ENCODE assay signal across 9 cellular contexts in the genomic region with DNA sequence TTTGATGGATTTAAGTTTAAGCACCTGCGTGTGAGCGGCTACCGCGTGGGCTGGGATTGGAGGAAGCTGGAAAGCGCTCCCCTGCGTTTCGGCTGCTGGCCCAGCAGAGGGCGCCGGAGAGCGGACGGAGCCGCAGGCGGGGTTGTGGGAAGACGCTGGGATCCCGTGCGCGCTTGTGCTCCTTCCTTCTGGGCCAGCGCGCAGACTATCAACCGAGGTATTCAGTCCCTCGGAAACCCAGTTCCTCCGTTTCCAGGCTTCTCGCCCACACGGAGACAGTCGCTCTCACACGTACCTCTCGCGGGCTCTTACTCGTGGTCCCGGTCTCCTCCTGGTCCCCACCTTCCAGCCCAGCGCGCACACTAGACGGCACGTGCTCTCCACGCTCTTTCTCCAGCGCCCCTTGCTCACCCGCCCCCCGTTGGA. TPM values are rescaled to one million over a fixed set of nuclear protein-coding genes. Genes with fewer than 3 reads are reported as not detected.
DNase-seq lines count a peak whose midpoint lies in the region; ATAC-seq, FAIRE-seq and TF ChIP-seq lines count a peak whose summit lies in the region.
"Had no signal": no experiment of that assay in that cellular context is flagged by ENCODE, and none has a peak within 500 bp of the region (broad histone marks: within the 10 kb centered on the region; RNA-seq: fewer than 3 reads in every experiment).

No MANE protein-coding gene starts in this region.

- H3K23ac ChIP-seq in IMR-90 (ENCODE audit: low read depth, low read length) (no peak overlapping the region), trophoblast cell (ENCODE audit: low read length) (no peak overlapping the region)

- CTCF ChIA-PET in IMR-90 (lab: Yijun Ruan, JAX): no interaction called here

- H4K91ac ChIP-seq in IMR-90 (ENCODE audit: insufficient read depth, low read depth, low read length) (no peak overlapping the region), trophoblast cell (ENCODE audit: low read depth, low read length) (no peak overlapping the region)

- H3K4me2 ChIP-seq in IMR-90 (ENCODE audit: low read depth, low read length) (no peak overlapping the region), trophoblast cell (ENCODE audit: low read length) (no peak overlapping the region)

- WGBS in IMR-90 (ENCODE audit: extremely low coverage in 2 of 2, insufficient read length in 1 of 2), 2 experiments: 50% methylated on average over 31 of the region's 38 CpGs; no CpG with 5 or more reads in 1 of the 2 experiments
- WGBS in trophoblast cell (ENCODE audit: extremely low coverage, insufficient coverage, insufficient read length): no CpG with 5 or more reads among the region's 38 CpGs

- in situ Hi-C loops in IMR-90 (cut with MboI; ENCODE audit: low sequenced_read_pairs) (no loop called here), ACHN (cut with HindIII; ENCODE audit: low pct_ligation_motif_present, low pct_unique_long_range_greater_than_20kb, low sequenced_read_pairs) (no loop called here)

- peak; percentile 60 for ATAC-seq in IMR-90 (ENCODE audit: low read depth)

- H3K79me2 ChIP-seq in trophoblast cell (ENCODE audit: control insufficient read depth, insufficient read depth, low read length, poor library complexity): no peaks in the 10 kb centered on the region

- H3K27me3 ChIP-seq in IMR-90 (ENCODE audit: control insufficient read depth, insufficient read depth, low read length) (no peaks in the 10 kb centered on the region), trophoblast cell (ENCODE audit: insufficient read depth, low read length) (no peaks in the 10 kb centered on the region)

- H4K20me1 ChIP-seq in IMR-90 (ENCODE audit: insufficient read depth, low read length): no peaks in the 10 kb centered on the region; the same call in 1 of the 2 replicates

- H2AK5ac ChIP-seq in IMR-90 (ENCODE audit: low read depth, low read length) (no peak overlapping the region), trophoblast cell (ENCODE audit: low read length) (no peak overlapping the region)

- H4K5ac ChIP-seq in IMR-90 (ENCODE audit: low read depth, low read length): no peak overlapping the region

- peaks cover 5% of the 10 kb centered on the region for H3K9me3 ChIP-seq in IMR-90 (ENCODE audit: control insufficient read depth, insufficient read depth, low read length)
- peaks cover 8% of the 10 kb centered on the region for H3K9me3 ChIP-seq in trophoblast cell (ENCODE audit: insufficient read depth, low read depth, low read length)

- H4K8ac ChIP-seq in IMR-90 (ENCODE audit: low read depth in 2 of 2, low read length in 2 of 2): no peak overlapping the region
- H4K8ac ChIP-seq in trophoblast cell (ENCODE audit: low read depth, low read length): no peak overlapping the region

- H2BK120ac ChIP-seq in IMR-90 (ENCODE audit: low read depth, low read length): no peak overlapping the region
- no peak overlapping the region for H2BK120ac ChIP-seq in trophoblast cell (ENCODE audit: insufficient read depth, low read length, poor library complexity)

- H3K4me1 ChIP-seq in IMR-90 (ENCODE audit: control insufficient read depth, insufficient read depth, low read length) (no peaks in the 10 kb centered on the region), trophoblast cell (ENCODE audit: control insufficient read depth in 1 of 2, insufficient read depth in 2 of 2, low read length in 2 of 2) (no peaks in the 10 kb centered on the region)

- peak; percentile 46 for TF ChIP-seq CTCF in IMR-90 (conservative IDR thresholded peaks at IDR 0.05; ENCODE audit: low read depth, low read length)
- peak; percentile 64 for TF ChIP-seq CTCF in fibroblast of the aortic adventitia (IDR thresholded peaks at IDR 0.05; ENCODE audit: insufficient read depth, low read length)

- no peak overlapping the region for H2AFZ ChIP-seq in IMR-90 (replicated peaks; ENCODE audit: low read length, poor library complexity)
- no peak overlapping the region for H2AFZ ChIP-seq in trophoblast cell (ENCODE audit: insufficient read depth, low read length, poor library complexity)

- H3K27ac ChIP-seq in IMR-90 (ENCODE audit: insufficient read depth, low read length): no peak overlapping the region
- H3K27ac ChIP-seq in trophoblast cell (ENCODE audit: low read depth, low read length): no peak overlapping the region

- no peak overlapping the region for H4K12ac ChIP-seq in trophoblast cell (ENCODE audit: low read depth, low read length)

- DNase-seq in IMR-90 (no peak), fibroblast of the aortic adventitia (ENCODE audit: low read depth) (peak; percentile 8), trophoblast cell (peak; percentile 38 to 71), NCI-H226 (no peak), HTR-8/SVneo (ENCODE audit: insufficient read length, low spot score) (no peak), ACHN (no peak)
- peak; percentile 88 for DNase-seq in activated CD8-positive, alpha-beta memory T cell treated with anti-CD3 and anti-CD28 coated beads, Interleukin-2, amount 50 U/mL, for 48 hours

- BruUV-seq in IMR-90 (replicated peaks; lab: Mats Ljungman, UMichigan): no TSS peak

- H3K4ac ChIP-seq in IMR-90 (ENCODE audit: low read depth, low read length): no peak overlapping the region
- H3K4ac ChIP-seq in trophoblast cell (ENCODE audit: low read depth, low read length): no peak overlapping the region

- H2BK12ac ChIP-seq in trophoblast cell (ENCODE audit: low read length): no peak overlapping the region

- no peak for FAIRE-seq in HTR-8/SVneo (lab: Jason Lieb, UNC)
- FAIRE-seq: TTC549 had no signal

- no peak overlapping the region for H3K18ac ChIP-seq in IMR-90 (ENCODE audit: low read depth, low read length)
- H3K18ac ChIP-seq in trophoblast cell (ENCODE audit: low read length): no peak overlapping the region

- no peak for TF ChIP-seq RAD21 in IMR-90 (IDR thresholded peaks at IDR 0.05; ENCODE audit: low read length)

- POLR2A ChIA-PET in IMR-90 (lab: Charles Lee; ENCODE audit: unreplicated experiment): no interaction called here

- H3K4me3 ChIP-seq in IMR-90 (ENCODE audit: insufficient read depth, low read depth, low read length): no peak overlapping the region
- no peak overlapping the region for H3K4me3 ChIP-seq in fibroblast of the aortic adventitia (ENCODE audit: low read depth, low read length)
- H3K4me3 ChIP-seq in trophoblast cell (ENCODE audit: low read depth, low read length): no peak overlapping the region

- no peak overlapping the region for H2BK20ac ChIP-seq in IMR-90 (ENCODE audit: low read depth, low read length)

- intact Hi-C loops in IMR-90 (cut with micrococcal nuclease): no loop called here

- no peak overlapping the region for H3K14ac ChIP-seq in IMR-90 (replicated peaks; ENCODE audit: low read depth, low read length)
- H3K14ac ChIP-seq in trophoblast cell (ENCODE audit: low read length): no peak overlapping the region

- no peak overlapping the region for H2BK5ac ChIP-seq in IMR-90 (ENCODE audit: low read depth, low read length, poor library complexity, severe bottlenecking)
- H2BK5ac ChIP-seq in trophoblast cell (ENCODE audit: low read depth, low read length, poor library complexity): no peak overlapping the region

- H3K79me1 ChIP-seq in IMR-90 (ENCODE audit: low read depth in 1 of 2, low read length in 2 of 2) (no peaks in the 10 kb centered on the region), trophoblast cell (ENCODE audit: low read length) (no peaks in the 10 kb centered on the region)

- TF ChIP-seq POLR2A in IMR-90 (IDR thresholded peaks at IDR 0.05; ENCODE audit: low read depth, low read length): no peak

- H3K9me1 ChIP-seq in IMR-90 (ENCODE audit: insufficient read depth, low read length): no peaks in the 10 kb centered on the region

- no peak overlapping the region for H2AK9ac ChIP-seq in IMR-90 (replicated peaks; ENCODE audit: low read depth, low read length, poor library complexity)

- dilution Hi-C loops in IMR-90 (cut with HindIII; ENCODE audit: low sequenced_read_pairs, unreplicated experiment): no loop called here

- no peak overlapping the region for H3K56ac ChIP-seq in IMR-90 (ENCODE audit: extremely low read depth, insufficient read depth, low read length)

- peaks cover 15% of the 10 kb centered on the region for H3K36me3 ChIP-seq in IMR-90 (ENCODE audit: control insufficient read depth, insufficient read depth, low read length)
- H3K36me3 ChIP-seq in trophoblast cell (ENCODE audit: control insufficient read depth in 1 of 2, insufficient read depth in 2 of 2, low read length in 2 of 2): peaks cover 21 to 26% of the 10 kb centered on the region in 2 experiments

- H2BK15ac ChIP-seq in IMR-90 (ENCODE audit: low read depth, low read length): no peak overlapping the region

- H3K9ac ChIP-seq in IMR-90 (ENCODE audit: low read depth, low read length) (no peak overlapping the region), trophoblast cell (ENCODE audit: low read length) (no peak overlapping the region)

RNA-seq across cellular contexts. Expression of gene EPN1, which starts 28.8 kb away (rescaled TPM):
- 19.0 and 21.9 TPM in 2 replicates for total RNA-seq in IMR-90 (2012; rRNA removed)
- 122 and 127 TPM in 2 replicates for polyA plus RNA-seq in IMR-90 (2012; rRNA removed)
- polyA plus RNA-seq in IMR-90 (2012; cell fraction: cytosol; rRNA removed): 199 and 238 TPM in 2 replicates
- polyA plus RNA-seq in IMR-90 (2012; cell fraction: nucleus; rRNA removed; ENCODE audit: low replicate concordance): 71.6 and 158 TPM in 2 replicates
- 60.6 and 73.8 TPM in 2 replicates for total RNA-seq in fibroblast of the aortic adventitia (ENCODE audit: low replicate concordance)
- 99.8 and 104 TPM in 2 replicates for polyA plus RNA-seq in trophoblast cell (2013)

RNA-seq across cellular contexts. Expression of gene NLRP9, which starts 34.4 kb away (rescaled TPM):
- total RNA-seq in IMR-90 (2012; rRNA removed) (not detected in 2 replicates), fibroblast of the aortic adventitia (ENCODE audit: low replicate concordance) (not detected in 2 replicates)
- polyA plus RNA-seq in IMR-90 (2012; rRNA removed): not detected in 2 replicates
- not detected in 2 replicates for polyA plus RNA-seq in IMR-90 (2012; cell fraction: cytosol; rRNA removed)
- polyA plus RNA-seq in IMR-90 (2012; cell fraction: nucleus; rRNA removed; ENCODE audit: low replicate concordance): 0.02 TPM in 1 of 2 replicates, not detected in the other
- polyA plus RNA-seq in trophoblast cell (2013): not detected in 2 replicates
- total RNA-seq: skeletal muscle tissue had no signal

RNA-seq across cellular contexts. Expression of gene U2AF2, which starts 49.0 kb away (rescaled TPM):
- total RNA-seq in IMR-90 (2012; rRNA removed) (96.1 and 120 TPM in 2 replicates), fibroblast of the aortic adventitia (ENCODE audit: low replicate concordance) (69.5 and 71.4 TPM in 2 replicates)
- 260 and 303 TPM in 2 replicates for polyA plus RNA-seq in IMR-90 (2012; rRNA removed)
- polyA plus RNA-seq in IMR-90 (2012; cell fraction: cytosol; rRNA removed): 162 and 288 TPM in 2 replicates
- 279 and 320 TPM in 2 replicates for polyA plus RNA-seq in IMR-90 (2012; cell fraction: nucleus; rRNA removed; ENCODE audit: low replicate concordance)
- polyA plus RNA-seq in trophoblast cell (2013): 128 and 132 TPM in 2 replicates

RNA-seq across cellular contexts. Expression of gene RFPL4A, which starts 55.1 kb away (rescaled TPM):
- total RNA-seq in IMR-90 (2012; rRNA removed) (not detected in 2 replicates), fibroblast of the aortic adventitia (ENCODE audit: low replicate concordance) (not detected in 2 replicates)
- polyA plus RNA-seq in IMR-90 (2012; rRNA removed): 0.07 TPM in 1 of 2 replicates, not detected in the other
- 0.05 TPM in 1 of 2 replicates, not detected in the other for polyA plus RNA-seq in IMR-90 (2012; cell fraction: cytosol; rRNA removed)
- not detected in 2 replicates for polyA plus RNA-seq in IMR-90 (2012; cell fraction: nucleus; rRNA removed; ENCODE audit: low replicate concordance)
- not detected in 2 replicates for polyA plus RNA-seq in trophoblast cell (2013)

RNA-seq across cellular contexts. Expression of gene CCDC106, which starts 55.8 kb away (rescaled TPM):
- 2.2 and 2.3 TPM in 2 replicates for total RNA-seq in IMR-90 (2012; rRNA removed)
- 13.6 and 15.0 TPM in 2 replicates for polyA plus RNA-seq in IMR-90 (2012; rRNA removed)
- 17.1 and 19.8 TPM in 2 replicates for polyA plus RNA-seq in IMR-90 (2012; cell fraction: cytosol; rRNA removed)
- polyA plus RNA-seq in IMR-90 (2012; cell fraction: nucleus; rRNA removed; ENCODE audit: low replicate concordance): 17.7 and 35.9 TPM in 2 replicates
- 8.5 and 16.0 TPM in 2 replicates for total RNA-seq in fibroblast of the aortic adventitia (ENCODE audit: low replicate concordance)
- 14.4 and 14.6 TPM in 2 replicates for polyA plus RNA-seq in trophoblast cell (2013)

Comparison
In these comparisons a context has a peak if more than half of its experiments do, and no peak if none do; other contexts are left out.
1. DNase-seq: peak in activated CD8-positive, alpha-beta memory T cell treated with anti-CD3 and anti-CD28 coated beads, Interleukin-2, amount 50 U/mL, for 48 hours (single experiment), fibroblast of the aortic adventitia (single experiment) and trophoblast cell (2 of 2); none in IMR-90 (single experiment), NCI-H226 (single experiment), HTR-8/SVneo (single experiment) and ACHN (single experiment).